15 cellular contexts compared by ENCODE assay signal in genomic region chr1:157241185-157241538, GRCh38.
"Had no signal": no experiment of that assay in that cellular context is flagged by ENCODE, and none has a peak within 500 bp of the region (broad histone marks: within the 10 kb centered on the region; RNA-seq: fewer than 3 reads in every experiment).

No MANE protein-coding gene starts in this region.

- ATAC-seq: activated CD4-positive, CD25-positive, alpha-beta regulatory T cell treated with anti-CD3 and anti-CD28 coated beads, Interleukin-2, amount 50 U/mL, for 24 hours; activated CD8-positive, alpha-beta memory T cell treated with anti-CD3 and anti-CD28 coated beads, Interleukin-2, amount 10 ng/mL, durations not matched to agents 7 days and 5 days; activated T-cell treated with anti-CD3 and anti-CD28 coated beads, Interleukin-2, amount 50 U/mL, for 4 hours had no signal

- DNase-seq: activated CD4-positive, alpha-beta T cell treated with anti-CD3 and anti-CD28 coated beads, Interleukin-2, amount 50 U/mL, for 4 hours; activated CD8-positive, alpha-beta memory T cell treated with anti-CD3 and anti-CD28 coated beads, Interleukin-2, amount 10 ng/mL, durations not matched to agents 7 days and 5 days; activated effector memory CD4-positive, alpha-beta T cell treated with anti-CD3 and anti-CD28 coated beads, Interleukin-2, amount 50 U/mL, for 16 hours; activated naive CD8-positive, alpha-beta T cell treated with anti-CD3 and anti-CD28 coated beads, Interleukin-2, amount 10 ng/mL, durations not matched to agents 7 days and 5 days; activated T-cell treated with anti-CD3 and anti-CD28 coated beads, Interleukin-2, amount 50 U/mL, for 4 hours; aorta; dorsolateral prefrontal cortex; esophagus squamous epithelium; foreskin fibroblast; glutamatergic neuron; ovary had no signal

- H3K4me1 Mint-ChIP-seq: activated CD8-positive, alpha-beta memory T cell treated with anti-CD3 and anti-CD28 coated beads, Interleukin-2, amount 10 ng/mL, durations not matched to agents 7 days and 5 days; activated naive CD8-positive, alpha-beta T cell treated with anti-CD3 and anti-CD28 coated beads, Interleukin-2, amount 10 ng/mL, durations not matched to agents 7 days and 5 days had no signal

- H3K36me3 ChIP-seq: esophagus squamous epithelium, ovary, right atrium auricular region, thyroid gland had no signal

- H3K27ac Mint-ChIP-seq: activated CD8-positive, alpha-beta memory T cell treated with anti-CD3 and anti-CD28 coated beads, Interleukin-2, amount 10 ng/mL, durations not matched to agents 7 days and 5 days; activated naive CD8-positive, alpha-beta T cell treated with anti-CD3 and anti-CD28 coated beads, Interleukin-2, amount 10 ng/mL, durations not matched to agents 7 days and 5 days had no signal

- H3K4me3 ChIP-seq: dorsolateral prefrontal cortex, esophagus squamous epithelium, ovary, right atrium auricular region, thyroid gland had no signal

- H3K9me3 ChIP-seq: esophagus squamous epithelium, ovary, right atrium auricular region, thyroid gland had no signal

- H3K36me3 Mint-ChIP-seq: activated CD8-positive, alpha-beta memory T cell treated with anti-CD3 and anti-CD28 coated beads, Interleukin-2, amount 10 ng/mL, durations not matched to agents 7 days and 5 days; activated naive CD8-positive, alpha-beta T cell treated with anti-CD3 and anti-CD28 coated beads, Interleukin-2, amount 10 ng/mL, durations not matched to agents 7 days and 5 days had no signal

- H3K4me3 Mint-ChIP-seq: activated CD8-positive, alpha-beta memory T cell treated with anti-CD3 and anti-CD28 coated beads, Interleukin-2, amount 10 ng/mL, durations not matched to agents 7 days and 5 days; activated naive CD8-positive, alpha-beta T cell treated with anti-CD3 and anti-CD28 coated beads, Interleukin-2, amount 10 ng/mL, durations not matched to agents 7 days and 5 days; activated T-cell treated with anti-CD3 and anti-CD28 coated beads, Interleukin-2, amount 50 U/mL, for 4 hours; neural crest cell had no signal

- H3K9me3 Mint-ChIP-seq: activated T-cell treated with anti-CD3 and anti-CD28 coated beads, Interleukin-2, amount 50 U/mL, for 4 hours had no signal

- H3K27ac ChIP-seq: dorsolateral prefrontal cortex, esophagus squamous epithelium, ovary, right atrium auricular region, thyroid gland had no signal

- H3K27me3 ChIP-seq: ovary, right atrium auricular region, thyroid gland had no signal

- H3K4me1 ChIP-seq: esophagus squamous epithelium, right atrium auricular region, thyroid gland had no signal
